Comparison of ENCODE assay signal across 8 cellular contexts in genomic region chr10:99430451-99431189, GRCh38. TPM values are rescaled to one million over a fixed set of nuclear protein-coding genes. Genes with fewer than 3 reads are reported as not detected.
A peak's percentile ranks its signal among the peaks of the same experiment; 100 is the strongest.
DNase-seq lines count a peak whose midpoint lies in the region; ATAC-seq and TF ChIP-seq lines count a peak whose summit lies in the region.

GOT1 (minus strand) TSS chr10:99430624; CDS start chr10:99430565, 59 bp downstream.

- H3K4me3 ChIP-seq in GM06990 (replicated peaks; ENCODE audit: low read depth, low read length) (peak within 1 kb of the TSS; percentile 97), suprapubic skin (peak within 1 kb of the TSS; percentile 64)

- H3K27me3 ChIP-seq in GM06990 (replicated peaks; ENCODE audit: control insufficient read depth, insufficient read depth, low read length): no peaks in the 10 kb centered on the region
- H3K27me3 ChIP-seq in suprapubic skin: no peaks in the 10 kb centered on the region

- peak within 1 kb of the TSS; percentile 90 for H3K27ac Mint-ChIP-seq in activated naive CD4-positive, alpha-beta T cell treated with anti-CD3 and anti-CD28 coated beads, Interleukin-2, amount 50 U/mL, for 24 hours

- H3K9me3 ChIP-seq in suprapubic skin: no peaks in the 10 kb centered on the region

- H3K27me3 Mint-ChIP-seq in activated naive CD4-positive, alpha-beta T cell treated with anti-CD3 and anti-CD28 coated beads, Interleukin-2, amount 50 U/mL, for 24 hours: no peaks in the 10 kb centered on the region

- TF ChIP-seq CTCF in GM06990 (IDR thresholded peaks at IDR 0.05; ENCODE audit: insufficient read depth, low read length, poor library complexity, severe bottlenecking) (no peak), suprapubic skin (IDR thresholded peaks at IDR 0.05) (no peak)

- H3K4me3 Mint-ChIP-seq in activated naive CD4-positive, alpha-beta T cell treated with anti-CD3 and anti-CD28 coated beads, Interleukin-2, amount 50 U/mL, for 24 hours: peak within 1 kb of the TSS; percentile 97

- H3K4me1 ChIP-seq in suprapubic skin: peaks cover 24% of the 10 kb centered on the region

- peak; percentile 95 for DNase-seq in GM06990 (ENCODE audit: extremely low read depth, insufficient read length)
- peak; percentile 95 for DNase-seq in NCI-H1092 (lab: John Stamatoyannopoulos, UW)
- peak; percentile 99 for DNase-seq in germinal center (ENCODE audit: low spot score)
- DNase-seq in non-pigmented ciliary epithelial cell (ENCODE audit: low read depth): peak; percentile 96
- peak; percentile 97 to 99 for DNase-seq in suprapubic skin (ENCODE audit: low spot score in 2 of 2)

- peak within 1 kb of the TSS; percentile 88 for H3K27ac ChIP-seq in suprapubic skin

- ATAC-seq in HG02588 (IDR thresholded peaks at IDR 0.05; ENCODE audit: unreplicated experiment) (peak; percentile 96), SK-N-SH treated with all-trans-retinoic acid at 6 μM for 48 hours (peak; percentile 98)

- TF ChIP-seq POLR2A in suprapubic skin (IDR thresholded peaks at IDR 0.05): peak; percentile 38 to 51

- no peak for TF ChIP-seq EP300 in suprapubic skin (IDR thresholded peaks at IDR 0.05)

- 0% methylated on average over 31 of the region's 59 CpGs for WGBS in suprapubic skin

- no peaks in the 10 kb centered on the region for H3K36me3 Mint-ChIP-seq in activated naive CD4-positive, alpha-beta T cell treated with anti-CD3 and anti-CD28 coated beads, Interleukin-2, amount 50 U/mL, for 24 hours

- H3K4me1 Mint-ChIP-seq in activated naive CD4-positive, alpha-beta T cell treated with anti-CD3 and anti-CD28 coated beads, Interleukin-2, amount 50 U/mL, for 24 hours: peaks cover 42% of the 10 kb centered on the region

- peaks cover 3% of the 10 kb centered on the region; the same call in 1 of the 2 replicates for H3K36me3 ChIP-seq in GM06990 (ENCODE audit: control insufficient read depth, insufficient read depth, low read length)
- peaks cover 6% of the 10 kb centered on the region for H3K36me3 ChIP-seq in suprapubic skin

- no peaks in the 10 kb centered on the region for H3K9me3 Mint-ChIP-seq in activated naive CD4-positive, alpha-beta T cell treated with anti-CD3 and anti-CD28 coated beads, Interleukin-2, amount 50 U/mL, for 24 hours

TF ChIP-seq in SK-N-SH treated with all-trans-retinoic acid at 6 μM for 48 hours, 23 proteins besides CTCF, POLR2A, EP300 and RAD21:
- TF ChIP-seq GLIS3 (CRISPR knock-in tag; IDR thresholded peaks at IDR 0.05): 0 out of 2 replicates have a peak, but pooled peaks have one; percentile 39
- no peak for TF ChIP-seq CSRNP3 (CRISPR knock-in tag; IDR thresholded peaks at IDR 0.05)
TF ChIP-seq in SK-N-SH treated with all-trans-retinoic acid at 6 μM for 48 hours: peak in this region for 1.

RNA-seq across cellular contexts. Expression of gene GOT1, which starts in this region (rescaled TPM):
- total RNA-seq in suprapubic skin: 10 to 100 TPM; 16.9 to 46.2 (median 31.7) TPM

Comparison
In these comparisons a context has a peak if more than half of its experiments do, and no peak if none do; other contexts are left out.
1. Peak in every context shown above with its lines: DNase-seq, ATAC-seq, H3K4me3 ChIP-seq and H3K27ac ChIP-seq.